Comparison of ENCODE assay signal across 20 cellular contexts in genomic region chr6:25703005-25703404, GRCh38.
A peak's percentile ranks its signal among the peaks of the same experiment; 100 is the strongest.
DNase-seq lines count a peak whose midpoint lies in the region; ATAC-seq and TF ChIP-seq lines count a peak whose summit lies in the region.
"Had no signal": no experiment of that assay in that cellular context is flagged by ENCODE, and none has a peak within 500 bp of the region (broad histone marks: within the 10 kb centered on the region; RNA-seq: fewer than 3 reads in every experiment).

No MANE protein-coding gene starts in this region.

- DNase-seq in SHP77 treated with DMSO at 0.1 percent for 48 hours (lab: John Stamatoyannopoulos, UW) (peak; percentile 1), SHP77 (lab: John Stamatoyannopoulos, UW) (no peak), LNCaP clone FGC (ENCODE audit: low read depth) (peak; percentile 46), NCI-H2227 (lab: John Stamatoyannopoulos, UW; ENCODE audit: unreplicated experiment) (peak; percentile 35), UCSD-AML1 (lab: John Stamatoyannopoulos, UW; ENCODE audit: unreplicated experiment) (no peak), NCI-H2171 treated with DMSO at 0.1 percent for 48 hours (lab: John Stamatoyannopoulos, UW) (no peak)
- DNase-seq: ACHN, EL, H9, IMR-90, Karpas-422, MM.1S, NCI-H1105, NCI-H187 treated with DMSO at 0.1 percent for 48 hours, NCI-H226, NCI-H526 treated with DMSO at 0.1 percent for 48 hours, SIG-M5, T-cell had no signal

- no peak for ATAC-seq in GM18502 (IDR thresholded peaks at IDR 0.05; ENCODE audit: poor library complexity, unreplicated experiment)
- ATAC-seq: SK-N-SH treated with all-trans-retinoic acid at 6 μM for 48 hours, T-cell had no signal

- TF ChIP-seq CTCF in LNCaP clone FGC (IDR thresholded peaks at IDR 0.05; ENCODE audit: control insufficient read depth, extremely low read depth, insufficient read depth) = no peak

- H3K4me3 ChIP-seq in LNCaP clone FGC (ENCODE audit: low read depth, low read length) = no peak overlapping the region

Comparison
In these comparisons a context has a peak if more than half of its experiments do, and no peak if none do; other contexts are left out.
1. DNase-seq: peak in SHP77 treated with DMSO at 0.1 percent for 48 hours (single experiment), LNCaP clone FGC (single experiment) and NCI-H2227 (single experiment); none in SHP77 (0 of 2), UCSD-AML1 (single experiment) and NCI-H2171 treated with DMSO at 0.1 percent for 48 hours (single experiment).